Comparison of ENCODE assay signal across 38 cellular contexts in the genomic region with DNA sequence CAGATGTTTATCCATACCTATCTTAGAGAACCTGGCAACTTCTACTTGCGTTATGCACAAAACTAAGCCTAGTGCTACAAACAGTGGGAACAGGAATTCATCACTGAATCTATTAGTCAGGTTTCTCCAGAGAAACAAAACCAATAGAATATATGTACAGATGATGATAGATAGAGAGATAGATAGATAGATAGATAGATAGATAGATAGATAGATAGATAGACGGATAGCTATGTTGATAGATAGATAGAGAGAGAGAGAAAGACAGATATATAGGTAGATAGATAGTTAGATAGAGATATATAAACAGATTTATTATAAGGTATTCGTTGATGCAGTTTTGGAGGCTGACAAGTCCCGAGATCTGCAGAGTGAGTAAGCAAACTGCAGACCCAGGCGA.
"Had no signal": no experiment of that assay in that cellular context is flagged by ENCODE, and none has a peak within 500 bp of the region (broad histone marks: within the 10 kb centered on the region; RNA-seq: fewer than 3 reads in every experiment).

No MANE protein-coding gene starts in this region.

- FAIRE-seq: astrocyte had no signal

- H3K4me1 ChIP-seq: adrenal gland, ascending aorta, body of pancreas, breast epithelium had no signal

- H3K4me3 Mint-ChIP-seq: activated naive CD4-positive, alpha-beta T cell treated with anti-CD3 and anti-CD28 coated beads for 36 hours; activated naive CD4-positive, alpha-beta T cell treated with anti-CD3 and anti-CD28 coated beads, Interleukin-2, amount 10 ng/mL, durations not matched to agents 7 days and 5 days; activated naive CD4-positive, alpha-beta T cell treated with anti-CD3 and anti-CD28 coated beads, Interleukin-2, amount 50 U/mL, for 24 hours; activated naive CD8-positive, alpha-beta T cell; activated naive CD8-positive, alpha-beta T cell treated with anti-CD3 and anti-CD28 coated beads for 36 hours; activated naive CD8-positive, alpha-beta T cell treated with anti-CD3 and anti-CD28 coated beads, Interleukin-2, amount 10 ng/mL, durations not matched to agents 7 days and 5 days; activated naive CD8-positive, alpha-beta T cell treated with anti-CD3 and anti-CD28 coated beads, Interleukin-2, amount 50 U/mL, for 24 hours; activated T-cell treated with anti-CD3 and anti-CD28 coated beads, Interleukin-2, amount 50 U/mL, for 24 hours; activated T-cell treated with anti-CD3 and anti-CD28 coated beads, Interleukin-2, amount 50 U/mL, for 4 hours; activated T-helper 1 cell treated with anti-CD3 and anti-CD28 coated beads, Interleukin-12 subunit alpha, Interleukin-12 subunit beta, Interleukin-2, Interleukin-4 antibody, amounts not matched to agents 30 ng/mL and 10 ng/mL and 1 ng/mL, durations not matched to agents 14 hours and 24 hours and 36 hours; activated T-helper 17 cell treated with anti-CD3 and anti-CD28 coated beads, Interleukin-2, amount 50 U/mL, for 72 hours; brain; central memory CD8-positive, alpha-beta T cell had no signal

- H3K27ac ChIP-seq: adrenal gland, ascending aorta, body of pancreas, brain microvascular endothelial cell, breast epithelium, cardiac muscle cell had no signal

- ATAC-seq: activated naive CD4-positive, alpha-beta T cell treated with anti-CD3 and anti-CD28 coated beads, Interleukin-2, amount 50 U/mL, for 72 hours; activated naive CD8-positive, alpha-beta T cell treated with anti-CD3 and anti-CD28 coated beads, Interleukin-2, amount 50 U/mL, for 24 hours; activated T-cell treated with anti-CD3 and anti-CD28 coated beads, Interleukin-2, amount 50 U/mL, for 4 hours; activated T-helper 17 cell treated with anti-CD3 and anti-CD28 coated beads, Interleukin-2, amount 50 U/mL, for 72 hours; body of pancreas had no signal

- H3K27me3 Mint-ChIP-seq: activated naive CD4-positive, alpha-beta T cell treated with anti-CD3 and anti-CD28 coated beads, Interleukin-2, amount 10 ng/mL, durations not matched to agents 7 days and 5 days; activated naive CD8-positive, alpha-beta T cell; activated naive CD8-positive, alpha-beta T cell treated with anti-CD3 and anti-CD28 coated beads for 36 hours; activated naive CD8-positive, alpha-beta T cell treated with anti-CD3 and anti-CD28 coated beads, Interleukin-2, amount 10 ng/mL, durations not matched to agents 7 days and 5 days; activated naive CD8-positive, alpha-beta T cell treated with anti-CD3 and anti-CD28 coated beads, Interleukin-2, amount 50 U/mL, for 24 hours; activated T-cell treated with anti-CD3 and anti-CD28 coated beads, Interleukin-2, amount 50 U/mL, for 24 hours; activated T-helper 17 cell treated with anti-CD3 and anti-CD28 coated beads, Interleukin-2, amount 50 U/mL, for 72 hours; central memory CD8-positive, alpha-beta T cell had no signal

- H3K36me3 ChIP-seq: adrenal gland, ascending aorta, brain microvascular endothelial cell, breast epithelium, cardiac muscle cell had no signal

- H3K4me3 ChIP-seq: adrenal gland, ascending aorta, body of pancreas, breast epithelium, cardiac muscle cell had no signal

- H3K4me1 Mint-ChIP-seq: activated naive CD4-positive, alpha-beta T cell treated with anti-CD3 and anti-CD28 coated beads, Interleukin-2, amount 10 ng/mL, durations not matched to agents 7 days and 5 days; activated naive CD4-positive, alpha-beta T cell treated with anti-CD3 and anti-CD28 coated beads, Interleukin-2, amount 50 U/mL, for 24 hours; activated naive CD8-positive, alpha-beta T cell treated with anti-CD3 and anti-CD28 coated beads for 36 hours; activated naive CD8-positive, alpha-beta T cell treated with anti-CD3 and anti-CD28 coated beads, Interleukin-2, amount 10 ng/mL, durations not matched to agents 7 days and 5 days; activated naive CD8-positive, alpha-beta T cell treated with anti-CD3 and anti-CD28 coated beads, Interleukin-2, amount 50 U/mL, for 24 hours; activated T-helper 17 cell treated with anti-CD3 and anti-CD28 coated beads, Interleukin-2, amount 50 U/mL, for 72 hours; brain; central memory CD8-positive, alpha-beta T cell had no signal

- H3K36me3 Mint-ChIP-seq: activated naive CD4-positive, alpha-beta T cell treated with anti-CD3 and anti-CD28 coated beads, Interleukin-2, amount 10 ng/mL, durations not matched to agents 7 days and 5 days; activated naive CD4-positive, alpha-beta T cell treated with anti-CD3 and anti-CD28 coated beads, Interleukin-2, amount 50 U/mL, for 24 hours; activated naive CD4-positive, alpha-beta T cell treated with anti-CD3 and anti-CD28 coated beads, Interleukin-2, amount 50 U/mL, for 72 hours; activated naive CD8-positive, alpha-beta T cell; activated naive CD8-positive, alpha-beta T cell treated with anti-CD3 and anti-CD28 coated beads for 36 hours; activated naive CD8-positive, alpha-beta T cell treated with anti-CD3 and anti-CD28 coated beads, Interleukin-2, amount 10 ng/mL, durations not matched to agents 7 days and 5 days; brain had no signal

- H3K27ac Mint-ChIP-seq: activated naive CD4-positive, alpha-beta T cell treated with anti-CD3 and anti-CD28 coated beads for 36 hours; activated naive CD4-positive, alpha-beta T cell treated with anti-CD3 and anti-CD28 coated beads, Interleukin-2, amount 10 ng/mL, durations not matched to agents 7 days and 5 days; activated naive CD4-positive, alpha-beta T cell treated with anti-CD3 and anti-CD28 coated beads, Interleukin-2, amount 50 U/mL, for 24 hours; activated naive CD4-positive, alpha-beta T cell treated with anti-CD3 and anti-CD28 coated beads, Interleukin-2, amount 50 U/mL, for 72 hours; activated naive CD8-positive, alpha-beta T cell; activated naive CD8-positive, alpha-beta T cell treated with anti-CD3 and anti-CD28 coated beads for 36 hours; activated naive CD8-positive, alpha-beta T cell treated with anti-CD3 and anti-CD28 coated beads, Interleukin-2, amount 10 ng/mL, durations not matched to agents 7 days and 5 days; activated naive CD8-positive, alpha-beta T cell treated with anti-CD3 and anti-CD28 coated beads, Interleukin-2, amount 50 U/mL, for 24 hours; activated T-cell treated with anti-CD3 and anti-CD28 coated beads, Interleukin-2, amount 50 U/mL, for 24 hours; activated T-helper 1 cell treated with anti-CD3 and anti-CD28 coated beads, Interleukin-12 subunit alpha, Interleukin-12 subunit beta, Interleukin-2, Interleukin-4 antibody, amounts not matched to agents 30 ng/mL and 10 ng/mL and 1 ng/mL, durations not matched to agents 14 hours and 24 hours and 36 hours; activated T-helper 17 cell treated with anti-CD3 and anti-CD28 coated beads, Interleukin-2, amount 50 U/mL, for 72 hours; activated T-helper 2 cell treated with anti-CD3 and anti-CD28 coated beads, Interferon-gamma antibody, Interleukin-2, Interleukin-4, amounts not matched to agents 10 μg/mL and 5 μg/mL and 100 μg/mL, durations not matched to agents 14 hours and 24 hours and 36 hours; brain had no signal

- H3K9me3 ChIP-seq: adrenal gland, ascending aorta, body of pancreas had no signal

- DNase-seq: activated effector memory CD4-positive, alpha-beta T cell treated with anti-CD3 and anti-CD28 coated beads, Interleukin-2, amount 50 U/mL, for 16 hours; activated effector memory CD4-positive, alpha-beta T cell treated with Interleukin-2 at 50 U/mL for 16 hours; activated gamma-delta T cell; activated gamma-delta T cell treated with Interleukin-2 at 50 U/mL for 16 hours; activated naive CD4-positive, alpha-beta T cell; activated naive CD4-positive, alpha-beta T cell treated with anti-CD3 and anti-CD28 coated beads for 36 hours; activated naive CD4-positive, alpha-beta T cell treated with anti-CD3 and anti-CD28 coated beads, Interleukin-2, amount 10 ng/mL, durations not matched to agents 7 days and 5 days; activated naive CD4-positive, alpha-beta T cell treated with anti-CD3 and anti-CD28 coated beads, Interleukin-2, amount 50 U/mL, for 16 hours; activated naive CD4-positive, alpha-beta T cell treated with Interleukin-2 at 50 U/mL for 16 hours; activated naive CD8-positive, alpha-beta T cell treated with anti-CD3 and anti-CD28 coated beads for 36 hours; activated naive CD8-positive, alpha-beta T cell treated with anti-CD3 and anti-CD28 coated beads, Interleukin-2, amount 10 ng/mL, durations not matched to agents 7 days and 5 days; activated naive CD8-positive, alpha-beta T cell treated with anti-CD3 and anti-CD28 coated beads, Interleukin-2, amount 50 U/mL, for 24 hours; activated T-cell treated with anti-CD3 and anti-CD28 coated beads, Interleukin-2, amount 50 U/mL, for 1 hour; activated T-cell treated with anti-CD3 and anti-CD28 coated beads, Interleukin-2, amount 50 U/mL, for 24 hours; activated T-cell treated with anti-CD3 and anti-CD28 coated beads, Interleukin-2, amount 50 U/mL, for 4 hours; activated T-cell treated with anti-CD3 and anti-CD28 coated beads, Interleukin-2, amount 50 U/mL, for 48 hours; adrenal gland; amniotic stem cell; amygdala; anterior cingulate cortex; aorta; body of pancreas; brain microvascular endothelial cell; caudate nucleus; central memory CD4-positive, alpha-beta T cell; cerebellar nuclear complex had no signal

- H3K27me3 ChIP-seq: adrenal gland, ascending aorta, body of pancreas, brain microvascular endothelial cell, breast epithelium, cardiac muscle cell had no signal
